ENCODE assay signal across 9 cellular contexts in genomic region chr6:166005401-166005845, GRCh38.
DNase-seq lines count a peak whose midpoint lies in the region; ATAC-seq and TF ChIP-seq lines count a peak whose summit lies in the region.
"Had no signal": no experiment of that assay in that cellular context is flagged by ENCODE, and none has a peak within 500 bp of the region (broad histone marks: within the 10 kb centered on the region; RNA-seq: fewer than 3 reads in every experiment).

No MANE protein-coding gene starts in this region.

- peak overlapping the region; percentile 72 to 93 (median 85) for H3K4me3 Mint-ChIP-seq in brain

- peak overlapping the region; percentile 60 to 99 (median 94) for H3K27ac Mint-ChIP-seq in brain

- H3K27me3 Mint-ChIP-seq in brain = peaks cover 23% of the 10 kb centered on the region

- H3K36me3 Mint-ChIP-seq in brain = no peaks in the 10 kb centered on the region

- peaks cover 0 to 10% (median 3%) of the 10 kb centered on the region in 5 experiments for H3K9me3 Mint-ChIP-seq in brain

- peak overlapping the region; percentile 44 for H3K9ac ChIP-seq in ES-I3 (ENCODE audit: low read depth, low read length)

- ATAC-seq in sciatic nerve (peak; percentile 78), HG02973 (IDR thresholded peaks at IDR 0.05; ENCODE audit: unreplicated experiment) (no peak)

- peaks cover 16% of the 10 kb centered on the region for H3K4me1 ChIP-seq in ES-I3 (ENCODE audit: insufficient read depth, low read length)

- no peak for TF ChIP-seq CTCF in brain (conservative IDR thresholded peaks at IDR 0.05)

- peak overlapping the region; percentile 34; the same call in 1 of the 2 replicates for H3K4me3 ChIP-seq in iPS-18c (ENCODE audit: insufficient read depth, low read depth, low read length)

- no peaks in the 10 kb centered on the region for H3K9me3 ChIP-seq in ES-I3 (ENCODE audit: control insufficient read depth, insufficient read depth, low read length)
- peaks cover 2% of the 10 kb centered on the region for H3K9me3 ChIP-seq in iPS-18c (ENCODE audit: control insufficient read depth, insufficient read depth, low read length)

- DNase-seq in sciatic nerve (ENCODE audit: low spot score) (peak; percentile 83), inferior parietal cortex (ENCODE audit: extremely low spot score) (no peak), HT-29 (ENCODE audit: low spot score) (no peak), 8988T (no peak)
- DNase-seq: NCI-H1048 had no signal

- peaks cover 77% of the 10 kb centered on the region for H3K4me1 Mint-ChIP-seq in brain

- intact Hi-C loops in sciatic nerve (cut with DNase I) = no loop called here

- no peaks in the 10 kb centered on the region for H3K36me3 ChIP-seq in ES-I3 (ENCODE audit: insufficient read depth, low read length)
